In genomic region chr6:35754452-35755321, GRCh38 we compare ENCODE assay signal across 12 cellular contexts. TPM values are rescaled to one million over a fixed set of nuclear protein-coding genes. Genes with fewer than 3 reads are reported as not detected.
DNase-seq lines count a peak whose midpoint lies in the region; ATAC-seq, FAIRE-seq and TF ChIP-seq lines count a peak whose summit lies in the region.
"Had no signal": no experiment of that assay in that cellular context is flagged by ENCODE, and none has a peak within 500 bp of the region (broad histone marks: within the 10 kb centered on the region; RNA-seq: fewer than 3 reads in every experiment).

No MANE protein-coding gene starts in this region.

- H3K36me3 Mint-ChIP-seq in glutamatergic neuron (ENCODE audit: unreplicated experiment) = no peaks in the 10 kb centered on the region

- H3K4me1 Mint-ChIP-seq in glutamatergic neuron (ENCODE audit: low read depth, unreplicated experiment) = peaks cover 4% of the 10 kb centered on the region

- POLR2A ChIA-PET in A549 (lab: Yijun Ruan, JAX) = no interaction called here

- CTCF ChIA-PET in A549 (lab: Yijun Ruan, JAX) = interaction anchor here (0.8 to 1.6 kb wide), 4 partner anchors 10 to 18 kb away, joined by 3 to 5 read pairs (median 4); no protein-coding TSS in a partner anchor

- 80% methylated on average over 7 of the region's 7 CpGs for WGBS in A549 (ENCODE audit: missing lambda C conversion rate)
- 51 to 55% methylated on average over 7 of the region's 7 CpGs for WGBS in GM23248 (ENCODE audit: low coverage in 1 of 2, low lambda C conversion rate in 2 of 2, missing lambda C conversion rate in 2 of 2), 2 experiments

- H3K4me1 ChIP-seq in A549 (no peaks in the 10 kb centered on the region), GM23248 (ENCODE audit: insufficient read depth) (no peaks in the 10 kb centered on the region)

- H3K27ac ChIP-seq in A549 (no peak overlapping the region), GM23248 (no peak overlapping the region)
- H3K27ac ChIP-seq: esophagus squamous epithelium had no signal

- no peak for DNase-seq in A549 (ENCODE audit: low read depth in 1 of 2, low spot score in 1 of 2)
- peak; percentile 25 for DNase-seq in GM23248
- peak; percentile 64 for DNase-seq in NCI-H2196 treated with DMSO at 0.1 percent for 48 hours (lab: John Stamatoyannopoulos, UW; ENCODE audit: unreplicated experiment)
- peak; percentile 34 for DNase-seq in fibroblast of gingiva (ENCODE audit: low read depth)
- DNase-seq in SIG-M5 treated with dmso at 0.1 percent for 504 hours (lab: John Stamatoyannopoulos, UW; ENCODE audit: unreplicated experiment) = no peak
- DNase-seq in glutamatergic neuron = no peak
- DNase-seq: esophagus squamous epithelium, mammary epithelial cell had no signal

- H3K79me2 ChIP-seq in GM23248 (ENCODE audit: insufficient read depth) = no peaks in the 10 kb centered on the region

- FAIRE-seq in A549 (lab: Jason Lieb, UNC) = no peak

- TF ChIP-seq RAD21 in A549 (conservative IDR thresholded peaks at IDR 0.05 in 1 of 2, IDR thresholded peaks at IDR 0.05 in 1 of 2) = no peak

- no peak for TF ChIP-seq POLR2A in A549 (IDR thresholded peaks at IDR 0.05; ENCODE audit: low read length)

- peaks cover 3% of the 10 kb centered on the region for H3K9me3 Mint-ChIP-seq in glutamatergic neuron (ENCODE audit: unreplicated experiment)

- no peaks in the 10 kb centered on the region for H3F3A ChIP-seq in GM23248 (ENCODE audit: insufficient read depth)

- H3K9me2 ChIP-seq in GM23248 (ENCODE audit: insufficient read depth) = no peaks in the 10 kb centered on the region

- no peaks in the 10 kb centered on the region for H4K20me1 ChIP-seq in GM23248 (ENCODE audit: insufficient read depth)

- in situ Hi-C loops in GM23248 (cut with MboI) = no loop called here

- ATAC-seq in A549 (peak; percentile 35 to 54; a peak in 5 of 6 replicates), GM21360 (IDR thresholded peaks at IDR 0.05; ENCODE audit: unreplicated experiment) (no peak), GM21619 (IDR thresholded peaks at IDR 0.05; ENCODE audit: unreplicated experiment) (no peak)
- ATAC-seq: sciatic nerve had no signal

- H3K4me2 ChIP-seq in A549 (no peak overlapping the region), GM23248 (ENCODE audit: unreplicated experiment) (no peak overlapping the region)

- H2AFZ ChIP-seq in GM23248 = no peak overlapping the region

- no peak overlapping the region for H3K27ac Mint-ChIP-seq in glutamatergic neuron (ENCODE audit: unreplicated experiment)

- no peak overlapping the region for H3K4me3 Mint-ChIP-seq in glutamatergic neuron (ENCODE audit: unreplicated experiment)

- no peak overlapping the region for H3K4me3 ChIP-seq in A549
- no peak overlapping the region for H3K4me3 ChIP-seq in GM23248
- H3K4me3 ChIP-seq: esophagus squamous epithelium had no signal

- no peak overlapping the region for H3K9ac ChIP-seq in GM23248

- no peaks in the 10 kb centered on the region for H3K36me3 ChIP-seq in GM23248 (ENCODE audit: low read depth)
- H3K36me3 ChIP-seq: esophagus squamous epithelium had no signal

- TF ChIP-seq CTCF in A549 (IDR thresholded peaks at IDR 0.05) (no peak), glutamatergic neuron (IDR thresholded peaks at IDR 0.05; ENCODE audit: partially characterized antibody, unreplicated experiment) (no peak)

- TF ChIP-seq EP300 in A549 (IDR thresholded peaks at IDR 0.05) = no peak

- H3K9me3 ChIP-seq in A549 (no peaks in the 10 kb centered on the region), GM23248 (ENCODE audit: low read depth) (no peaks in the 10 kb centered on the region)
- H3K9me3 ChIP-seq: esophagus squamous epithelium had no signal

- H3K27me3 ChIP-seq in GM23248 (replicated peaks; ENCODE audit: insufficient read depth) = no peaks in the 10 kb centered on the region

- H3K27me3 Mint-ChIP-seq in glutamatergic neuron (ENCODE audit: unreplicated experiment) = peaks cover 4% of the 10 kb centered on the region

TF ChIP-seq in A549, 52 proteins besides CTCF, POLR2A, EP300 and RAD21 (continues in another document):
- TF ChIP-seq ZNF302 (CRISPR knock-in tag; IDR thresholded peaks at IDR 0.05) (no peak), ZSCAN20 (CRISPR knock-in tag; IDR thresholded peaks at IDR 0.05) (no peak), USF2 (IDR thresholded peaks at IDR 0.05) (no peak), ZC3H11A (IDR thresholded peaks at IDR 0.05) (no peak), RCOR1 (IDR thresholded peaks at IDR 0.05; ENCODE audit: low read depth, low read length) (no peak), MAZ (IDR thresholded peaks at IDR 0.05; ENCODE audit: borderline replicate concordance, low read depth, low read length) (no peak), MAX (IDR thresholded peaks at IDR 0.05) (no peak)
- TF ChIP-seq, protein P1, sequence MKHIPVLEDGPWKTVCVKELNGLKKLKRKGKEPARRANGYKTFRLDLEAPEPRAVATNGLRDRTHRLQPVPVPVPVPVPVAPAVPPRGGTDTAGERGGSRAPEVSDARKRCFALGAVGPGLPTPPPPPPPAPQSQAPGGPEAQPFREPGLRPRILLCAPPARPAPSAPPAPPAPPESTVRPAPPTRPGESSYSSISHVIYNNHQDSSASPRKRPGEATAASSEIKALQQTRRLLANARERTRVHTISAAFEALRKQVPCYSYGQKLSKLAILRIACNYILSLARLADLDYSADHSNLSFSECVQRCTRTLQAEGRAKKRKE (CRISPR knock-in tag; IDR thresholded peaks at IDR 0.05; ENCODE audit: low read depth) = no peak

RNA-seq across cellular contexts. Expression of gene ARMC12, which starts 17.9 kb away (rescaled TPM):
- polyA plus RNA-seq in A549 (2011; rRNA removed) = 0.88 and 0.94 TPM in 2 replicates
- 0.48 and 0.50 TPM in 2 replicates for polyA plus RNA-seq in A549 (2012; cell fraction: cytosol; rRNA removed)
- polyA plus RNA-seq in A549 (2012; cell fraction: nucleus; rRNA removed) = 2.7 and 2.9 TPM in 2 replicates
- 0.26 to 0.44 TPM (median 0.28 TPM) in 3 replicates for polyA plus RNA-seq in A549 (2017; fragmentation: RNase III; extraction: RNeasy Plus Mini Kit Qiagen cat#74134 plus additional on column Dnase treatment)
- 0.37 and 1.1 TPM in 2 replicates for polyA minus RNA-seq in A549 (2011; rRNA and poly(A)+ RNA removed)
- not detected in 2 replicates for total RNA-seq in GM23248 (2014; rRNA removed; shearing (Covaris generic))
- 0.15 and 0.26 TPM in 2 replicates for polyA plus RNA-seq in GM23248 (2016; fragmentation: Nextera tagmentation; extraction: Ambion mirVana)
- 2.6 TPM for total RNA-seq in glutamatergic neuron (ENCODE audit: unreplicated experiment)

RNA-seq across cellular contexts. Expression of gene CLPSL2, which starts 21.7 kb away (rescaled TPM):
- polyA plus RNA-seq in A549 (2011; rRNA removed) (0.36 and 0.72 TPM in 2 replicates), A549 (2017; fragmentation: RNase III; extraction: RNeasy Plus Mini Kit Qiagen cat#74134 plus additional on column Dnase treatment) (0.37 to 0.38 TPM in 2 of 3 replicates, not detected in the other), GM23248 (2016; fragmentation: Nextera tagmentation; extraction: Ambion mirVana) (not detected in 2 replicates)
- polyA plus RNA-seq in A549 (2012; cell fraction: cytosol; rRNA removed) = 0.27 TPM in 1 of 2 replicates, not detected in the other
- not detected in 2 replicates for polyA plus RNA-seq in A549 (2012; cell fraction: nucleus; rRNA removed)
- polyA minus RNA-seq in A549 (2011; rRNA and poly(A)+ RNA removed) = not detected in 2 replicates
- total RNA-seq in GM23248 (2014; rRNA removed; shearing (Covaris generic)) = not detected in 2 replicates
- not detected for total RNA-seq in glutamatergic neuron (ENCODE audit: unreplicated experiment)
- total RNA-seq: esophagus squamous epithelium, mammary epithelial cell, sciatic nerve had no signal
- polyA plus RNA-seq: BJ, mammary epithelial cell had no signal

RNA-seq across cellular contexts. Expression of gene CLPSL1, which starts 26.1 kb away (rescaled TPM):
- not detected in 2 replicates for polyA plus RNA-seq in A549 (2011; rRNA removed)
- not detected in 2 replicates for polyA plus RNA-seq in A549 (2012; cell fraction: cytosol; rRNA removed)
- not detected in 2 replicates for polyA plus RNA-seq in A549 (2012; cell fraction: nucleus; rRNA removed)
- not detected in 3 replicates for polyA plus RNA-seq in A549 (2017; fragmentation: RNase III; extraction: RNeasy Plus Mini Kit Qiagen cat#74134 plus additional on column Dnase treatment)
- not detected in 2 replicates for polyA minus RNA-seq in A549 (2011; rRNA and poly(A)+ RNA removed)
- total RNA-seq in GM23248 (2014; rRNA removed; shearing (Covaris generic)) = not detected in 2 replicates
- polyA plus RNA-seq in GM23248 (2016; fragmentation: Nextera tagmentation; extraction: Ambion mirVana) = not detected in 2 replicates
- total RNA-seq in glutamatergic neuron (ENCODE audit: unreplicated experiment) = not detected
- total RNA-seq: esophagus squamous epithelium, mammary epithelial cell, sciatic nerve had no signal
- polyA plus RNA-seq: BJ, mammary epithelial cell had no signal

RNA-seq across cellular contexts. Expression of gene CLPS, which starts 42.4 kb away (rescaled TPM):
- not detected in 2 replicates for polyA plus RNA-seq in A549 (2011; rRNA removed)
- not detected in 2 replicates for polyA plus RNA-seq in A549 (2012; cell fraction: cytosol; rRNA removed)
- not detected in 2 replicates for polyA plus RNA-seq in A549 (2012; cell fraction: nucleus; rRNA removed)
- not detected in 3 replicates for polyA plus RNA-seq in A549 (2017; fragmentation: RNase III; extraction: RNeasy Plus Mini Kit Qiagen cat#74134 plus additional on column Dnase treatment)
- polyA minus RNA-seq in A549 (2011; rRNA and poly(A)+ RNA removed) = not detected in 2 replicates
- total RNA-seq in GM23248 (2014; rRNA removed; shearing (Covaris generic)) = not detected in 2 replicates
- not detected in 2 replicates for polyA plus RNA-seq in GM23248 (2016; fragmentation: Nextera tagmentation; extraction: Ambion mirVana)
- total RNA-seq in glutamatergic neuron (ENCODE audit: unreplicated experiment) = not detected
- total RNA-seq: esophagus squamous epithelium, mammary epithelial cell had no signal
- polyA plus RNA-seq: BJ, mammary epithelial cell had no signal

RNA-seq across cellular contexts. Expression of gene LHFPL5, which starts 50.5 kb away (rescaled TPM):
- polyA plus RNA-seq in A549 (2011; rRNA removed) = 0.06 and 0.15 TPM in 2 replicates
- polyA plus RNA-seq in A549 (2012; cell fraction: cytosol; rRNA removed) = 0.05 and 0.08 TPM in 2 replicates
- polyA plus RNA-seq in A549 (2012; cell fraction: nucleus; rRNA removed) = 0.26 TPM in 1 of 2 replicates, not detected in the other
- 0.10 to 0.17 TPM (median 0.16 TPM) in 3 replicates for polyA plus RNA-seq in A549 (2017; fragmentation: RNase III; extraction: RNeasy Plus Mini Kit Qiagen cat#74134 plus additional on column Dnase treatment)
- 0.10 TPM in 1 of 2 replicates, not detected in the other for polyA minus RNA-seq in A549 (2011; rRNA and poly(A)+ RNA removed)
- total RNA-seq in GM23248 (2014; rRNA removed; shearing (Covaris generic)) = not detected in 2 replicates
- polyA plus RNA-seq in GM23248 (2016; fragmentation: Nextera tagmentation; extraction: Ambion mirVana) = not detected in 2 replicates
- 1.7 TPM for total RNA-seq in glutamatergic neuron (ENCODE audit: unreplicated experiment)
- total RNA-seq: esophagus squamous epithelium, mammary epithelial cell, sciatic nerve had no signal
- polyA plus RNA-seq: BJ, mammary epithelial cell had no signal

Comparison
In these comparisons a context has a peak if more than half of its experiments do, and no peak if none do; other contexts are left out.
1. ATAC-seq: peak in A549 (2 of 2); none in GM21360 (single experiment) and GM21619 (single experiment).
2. DNase-seq: peak in GM23248 (single experiment), NCI-H2196 treated with DMSO at 0.1 percent for 48 hours (single experiment) and fibroblast of gingiva (single experiment); none in A549 (0 of 2), SIG-M5 treated with dmso at 0.1 percent for 504 hours (single experiment) and glutamatergic neuron (single experiment).